9 cellular contexts compared by ENCODE assay signal in genomic region chr18:34222025-34222395, GRCh38. TPM values are rescaled to one million over a fixed set of nuclear protein-coding genes. Genes with fewer than 3 reads are reported as not detected.
A peak's percentile ranks its signal among the peaks of the same experiment; 100 is the strongest.
DNase-seq lines count a peak whose midpoint lies in the region; ATAC-seq and TF ChIP-seq lines count a peak whose summit lies in the region.
"Had no signal": no experiment of that assay in that cellular context is flagged by ENCODE, and none has a peak within 500 bp of the region (broad histone marks: within the 10 kb centered on the region; RNA-seq: fewer than 3 reads in every experiment).

No MANE protein-coding gene starts in this region.

- H4K20me1 ChIP-seq in KMS-11 (ENCODE audit: insufficient read depth): no peaks in the 10 kb centered on the region

- H3K4me3 Mint-ChIP-seq in MCF 10A (ENCODE audit: unreplicated experiment) (peak overlapping the region; percentile 45), mesothelial cell of epicardium (peak overlapping the region; percentile 73)

- no peaks in the 10 kb centered on the region for H3K36me3 ChIP-seq in KMS-11 (ENCODE audit: insufficient read depth)

- no TSS peak for BruUV-seq in MCF 10A (replicated peaks; lab: Mats Ljungman, UMichigan)

- in situ Hi-C loops in KBM-7 (cut with MboI; ENCODE audit: low pct_unique_long_range_greater_than_20kb, low sequenced_read_pairs): no loop called here

- H3K27me3 Mint-ChIP-seq in MCF 10A (ENCODE audit: insufficient read depth, unreplicated experiment): peaks cover 27% of the 10 kb centered on the region
- H3K27me3 Mint-ChIP-seq in mesothelial cell of epicardium (ENCODE audit: low read depth): peaks cover 73% of the 10 kb centered on the region

- H3K36me3 Mint-ChIP-seq in MCF 10A (ENCODE audit: insufficient read depth, unreplicated experiment) (no peaks in the 10 kb centered on the region), mesothelial cell of epicardium (no peaks in the 10 kb centered on the region)

- H3K9me3 Mint-ChIP-seq in MCF 10A (ENCODE audit: unreplicated experiment): peaks cover 7% of the 10 kb centered on the region
- no peaks in the 10 kb centered on the region for H3K9me3 Mint-ChIP-seq in mesothelial cell of epicardium

- H3K4me3 ChIP-seq in KMS-11 (IDR thresholded peaks at IDR 0.05; ENCODE audit: insufficient read depth, low read depth, low read length): no peak overlapping the region

- no peaks in the 10 kb centered on the region for H3K4me1 Mint-ChIP-seq in MCF 10A (ENCODE audit: insufficient read depth, unreplicated experiment)
- peaks cover 25% of the 10 kb centered on the region for H3K4me1 Mint-ChIP-seq in mesothelial cell of epicardium

- H3K9ac ChIP-seq in KMS-11: no peak overlapping the region

- TF ChIP-seq CTCF in KMS-11 (conservative IDR thresholded peaks at IDR 0.05; ENCODE audit: low read depth, low read length): no peak
- no peak for TF ChIP-seq CTCF in MCF 10A (IDR thresholded peaks at IDR 0.05; ENCODE audit: unreplicated experiment)
- no peak for TF ChIP-seq CTCF in mesothelial cell of epicardium (IDR thresholded peaks at IDR 0.05; ENCODE audit: unreplicated experiment)

- H3K4me2 ChIP-seq in KMS-11: peak overlapping the region; percentile 75; the same call in 1 of the 2 replicates

- peak overlapping the region; percentile 85 for H2AFZ ChIP-seq in KMS-11 (ENCODE audit: low read depth)

- ATAC-seq in HG02938 (IDR thresholded peaks at IDR 0.05; ENCODE audit: unreplicated experiment): no peak

- no peaks in the 10 kb centered on the region for H3K79me2 ChIP-seq in KMS-11 (ENCODE audit: insufficient read depth, low read depth)

- DNase-seq in DMS53 (lab: John Stamatoyannopoulos, UW) (peak; percentile 75), MCF 10A (ENCODE audit: unreplicated experiment) (no peak), mesothelial cell of epicardium (ENCODE audit: low spot score in 2 of 2, unreplicated experiment in 2 of 2) (no peak), KBM-7 (no peak), NOMO-1 treated with DMSO at 0.1 percent for 48 hours (lab: John Stamatoyannopoulos, UW; ENCODE audit: unreplicated experiment) (no peak)
- DNase-seq in stimulated activated CD4-positive, alpha-beta T cell treated with anti-CD3 and anti-CD28 coated beads, Interleukin-2, amount 100 ng/mL, for 48 hours: no peak

- no peaks in the 10 kb centered on the region for H3K4me1 ChIP-seq in KMS-11 (ENCODE audit: low read depth, poor library complexity, severe bottlenecking)

- intact Hi-C loops in MCF 10A (cut with micrococcal nuclease): no loop called here

- CTCF ChIA-PET in MCF 10A (lab: Yijun Ruan, JAX): no interaction called here

- POLR2A ChIA-PET in MCF 10A (lab: Yijun Ruan, JAX): no interaction called here

- H3K27ac Mint-ChIP-seq in MCF 10A (ENCODE audit: low read depth, unreplicated experiment): no peak overlapping the region
- no peak overlapping the region for H3K27ac Mint-ChIP-seq in mesothelial cell of epicardium

- no peaks in the 10 kb centered on the region for H3K27me3 ChIP-seq in KMS-11 (ENCODE audit: insufficient read depth, low read depth)

- no peak overlapping the region for H3K27ac ChIP-seq in KMS-11
- H3K27ac ChIP-seq: skin epidermis had no signal

RNA-seq across cellular contexts. Expression of gene NOL4, which starts 2.7 kb away (rescaled TPM):
- total RNA-seq in MCF 10A (2022) (not detected in 2 replicates), mesothelial cell of epicardium (1.4 to 2.6 TPM (median 2.6 TPM) in 3 replicates)
